In the genomic region with DNA sequence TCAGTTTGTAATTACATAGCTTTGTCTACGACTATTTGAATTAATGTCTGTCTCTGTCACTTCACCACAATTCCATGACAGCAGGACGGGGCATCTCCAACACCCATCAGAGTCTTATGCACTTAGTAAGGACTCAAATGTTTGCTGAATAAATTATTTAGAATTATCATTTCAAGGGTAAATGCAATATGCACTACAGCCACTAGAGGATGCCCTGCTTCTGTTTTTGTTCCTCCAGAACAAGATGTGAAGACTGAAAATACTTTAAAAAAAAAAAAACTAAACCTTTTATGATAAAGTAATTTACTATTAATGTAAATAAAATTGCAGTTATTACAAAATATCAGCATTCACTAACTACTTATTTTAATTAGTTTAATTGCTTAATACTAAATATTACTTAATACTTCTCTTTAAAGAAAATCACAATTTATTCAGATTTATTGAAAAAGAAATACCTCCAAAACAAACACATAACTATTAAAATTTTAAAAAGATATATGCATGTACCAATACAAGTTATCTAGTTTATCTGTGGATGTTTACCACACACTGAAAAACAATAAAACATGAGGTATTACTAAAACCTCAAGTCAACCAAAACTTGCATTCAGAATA, we compare ENCODE assay signal across 2 cellular contexts.
TF ChIP-seq lines count a peak whose summit lies in the region.

No MANE protein-coding gene starts in this region.

TF ChIP-seq in HEK293, 187 proteins besides CTCF, POLR2A, EP300 and RAD21:
- no peak for TF ChIP-seq ZNF571 (tag by site-specific recombination; IDR thresholded peaks at IDR 0.05)
- TF ChIP-seq, protein P1, sequence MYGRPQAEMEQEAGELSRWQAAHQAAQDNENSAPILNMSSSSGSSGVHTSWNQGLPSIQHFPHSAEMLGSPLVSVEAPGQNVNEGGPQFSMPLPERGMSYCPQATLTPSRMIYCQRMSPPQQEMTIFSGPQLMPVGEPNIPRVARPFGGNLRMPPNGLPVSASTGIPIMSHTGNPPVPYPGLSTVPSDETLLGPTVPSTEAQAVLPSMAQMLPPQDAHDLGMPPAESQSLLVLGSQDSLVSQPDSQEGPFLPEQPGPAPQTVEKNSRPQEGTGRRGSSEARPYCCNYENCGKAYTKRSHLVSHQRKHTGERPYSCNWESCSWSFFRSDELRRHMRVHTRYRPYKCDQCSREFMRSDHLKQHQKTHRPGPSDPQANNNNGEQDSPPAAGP (tag by site-specific recombination; IDR thresholded peaks at IDR 0.05): no peak
- no peak for TF ChIP-seq FEZF1 (tag by site-specific recombination; IDR thresholded peaks at IDR 0.05)
- TF ChIP-seq ZNF132 (tag by site-specific recombination; IDR thresholded peaks at IDR 0.05; ENCODE audit: borderline replicate concordance): no peak
- TF ChIP-seq ZNF362 (tag by site-specific recombination; IDR thresholded peaks at IDR 0.05): 0 out of 2 replicates have a peak, but pooled peaks have one; percentile 47
- no peak for TF ChIP-seq MEIS1 (CRISPR knock-in tag; IDR thresholded peaks at IDR 0.05; ENCODE audit: borderline replicate concordance)
- TF ChIP-seq ZNF366 (tag by site-specific recombination; conservative IDR thresholded peaks at IDR 0.05): no peak
- TF ChIP-seq ZNF394 (tag by site-specific recombination; IDR thresholded peaks at IDR 0.05; ENCODE audit: borderline replicate concordance): no peak
- TF ChIP-seq ZNF138 (tag by site-specific recombination; IDR thresholded peaks at IDR 0.05; ENCODE audit: borderline replicate concordance): no peak
- TF ChIP-seq ZNF654 (tag by site-specific recombination; IDR thresholded peaks at IDR 0.05; ENCODE audit: low read depth): peak; percentile 82
- TF ChIP-seq ZNF302 (tag by site-specific recombination; IDR thresholded peaks at IDR 0.05; ENCODE audit: low read depth): no peak
TF ChIP-seq in HEK293: peak in this region for 2.

TF ChIP-seq in GM12878, 131 proteins besides CTCF, POLR2A, EP300 and RAD21:
- TF ChIP-seq MXI1 (IDR thresholded peaks at IDR 0.05; ENCODE audit: low read depth, low read length) (no peak), CHD2 (IDR thresholded peaks at IDR 0.05; ENCODE audit: borderline replicate concordance, low read depth, low read length) (no peak), SMC3 (IDR thresholded peaks at IDR 0.05; ENCODE audit: borderline replicate concordance, low read length) (peak; percentile 80; the same call in 1 of the 2 replicates), DPF2 (IDR thresholded peaks at IDR 0.05) (no peak), ZNF384 (IDR thresholded peaks at IDR 0.05; ENCODE audit: borderline replicate concordance, low read depth, low read length) (peak; percentile 88)
- TF ChIP-seq, protein P2, sequence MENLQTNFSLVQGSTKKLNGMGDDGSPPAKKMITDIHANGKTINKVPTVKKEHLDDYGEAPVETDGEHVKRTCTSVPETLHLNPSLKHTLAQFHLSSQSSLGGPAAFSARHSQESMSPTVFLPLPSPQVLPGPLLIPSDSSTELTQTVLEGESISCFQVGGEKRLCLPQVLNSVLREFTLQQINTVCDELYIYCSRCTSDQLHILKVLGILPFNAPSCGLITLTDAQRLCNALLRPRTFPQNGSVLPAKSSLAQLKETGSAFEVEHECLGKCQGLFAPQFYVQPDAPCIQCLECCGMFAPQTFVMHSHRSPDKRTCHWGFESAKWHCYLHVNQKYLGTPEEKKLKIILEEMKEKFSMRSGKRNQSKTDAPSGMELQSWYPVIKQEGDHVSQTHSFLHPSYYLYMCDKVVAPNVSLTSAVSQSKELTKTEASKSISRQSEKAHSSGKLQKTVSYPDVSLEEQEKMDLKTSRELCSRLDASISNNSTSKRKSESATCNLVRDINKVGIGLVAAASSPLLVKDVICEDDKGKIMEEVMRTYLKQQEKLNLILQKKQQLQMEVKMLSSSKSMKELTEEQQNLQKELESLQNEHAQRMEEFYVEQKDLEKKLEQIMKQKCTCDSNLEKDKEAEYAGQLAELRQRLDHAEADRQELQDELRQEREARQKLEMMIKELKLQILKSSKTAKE (IDR thresholded peaks at IDR 0.05; ENCODE audit: low read depth, poor library complexity, severe bottlenecking): peak; percentile 20
